1 cellular context compared by ENCODE assay signal in the genomic region with DNA sequence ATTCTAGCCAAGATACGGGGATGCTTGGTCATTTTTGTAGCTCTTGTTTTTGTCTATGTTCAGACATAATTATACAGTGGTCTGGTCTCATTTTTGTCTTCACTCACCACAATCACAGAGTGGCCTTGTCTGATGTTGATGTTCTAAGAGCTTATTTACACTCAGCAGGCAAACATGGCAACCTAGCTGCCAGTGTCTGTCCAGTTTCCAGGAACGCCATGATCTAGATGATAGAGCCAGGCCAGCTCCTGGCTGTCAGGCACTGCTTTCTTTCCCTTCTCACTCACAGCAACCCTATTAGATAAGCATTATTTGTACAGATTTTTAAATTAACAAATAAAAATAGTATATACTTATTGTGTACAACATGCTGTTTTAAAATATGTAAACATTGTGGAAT.
TF ChIP-seq lines count a peak whose summit lies in the region.

No MANE protein-coding gene starts in this region.

TF ChIP-seq in GM23338, 12 proteins besides CTCF, POLR2A, EP300 and RAD21 (continued from another document):
- TF ChIP-seq, protein P1, sequence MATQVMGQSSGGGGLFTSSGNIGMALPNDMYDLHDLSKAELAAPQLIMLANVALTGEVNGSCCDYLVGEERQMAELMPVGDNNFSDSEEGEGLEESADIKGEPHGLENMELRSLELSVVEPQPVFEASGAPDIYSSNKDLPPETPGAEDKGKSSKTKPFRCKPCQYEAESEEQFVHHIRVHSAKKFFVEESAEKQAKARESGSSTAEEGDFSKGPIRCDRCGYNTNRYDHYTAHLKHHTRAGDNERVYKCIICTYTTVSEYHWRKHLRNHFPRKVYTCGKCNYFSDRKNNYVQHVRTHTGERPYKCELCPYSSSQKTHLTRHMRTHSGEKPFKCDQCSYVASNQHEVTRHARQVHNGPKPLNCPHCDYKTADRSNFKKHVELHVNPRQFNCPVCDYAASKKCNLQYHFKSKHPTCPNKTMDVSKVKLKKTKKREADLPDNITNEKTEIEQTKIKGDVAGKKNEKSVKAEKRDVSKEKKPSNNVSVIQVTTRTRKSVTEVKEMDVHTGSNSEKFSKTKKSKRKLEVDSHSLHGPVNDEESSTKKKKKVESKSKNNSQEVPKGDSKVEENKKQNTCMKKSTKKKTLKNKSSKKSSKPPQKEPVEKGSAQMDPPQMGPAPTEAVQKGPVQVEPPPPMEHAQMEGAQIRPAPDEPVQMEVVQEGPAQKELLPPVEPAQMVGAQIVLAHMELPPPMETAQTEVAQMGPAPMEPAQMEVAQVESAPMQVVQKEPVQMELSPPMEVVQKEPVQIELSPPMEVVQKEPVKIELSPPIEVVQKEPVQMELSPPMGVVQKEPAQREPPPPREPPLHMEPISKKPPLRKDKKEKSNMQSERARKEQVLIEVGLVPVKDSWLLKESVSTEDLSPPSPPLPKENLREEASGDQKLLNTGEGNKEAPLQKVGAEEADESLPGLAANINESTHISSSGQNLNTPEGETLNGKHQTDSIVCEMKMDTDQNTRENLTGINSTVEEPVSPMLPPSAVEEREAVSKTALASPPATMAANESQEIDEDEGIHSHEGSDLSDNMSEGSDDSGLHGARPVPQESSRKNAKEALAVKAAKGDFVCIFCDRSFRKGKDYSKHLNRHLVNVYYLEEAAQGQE (IDR thresholded peaks at IDR 0.05; ENCODE audit: unreplicated experiment) = no peak
- no peak for TF ChIP-seq NANOG (IDR thresholded peaks at IDR 0.05; ENCODE audit: borderline replicate concordance)
- no peak for TF ChIP-seq EZH2 (IDR thresholded peaks at IDR 0.05; ENCODE audit: low read depth, unreplicated experiment)
- TF ChIP-seq CREB1 (CRISPR knock-in tag; IDR thresholded peaks at IDR 0.05; ENCODE audit: low read depth) = no peak
